26 cellular contexts compared by ENCODE assay signal in the genomic region with DNA sequence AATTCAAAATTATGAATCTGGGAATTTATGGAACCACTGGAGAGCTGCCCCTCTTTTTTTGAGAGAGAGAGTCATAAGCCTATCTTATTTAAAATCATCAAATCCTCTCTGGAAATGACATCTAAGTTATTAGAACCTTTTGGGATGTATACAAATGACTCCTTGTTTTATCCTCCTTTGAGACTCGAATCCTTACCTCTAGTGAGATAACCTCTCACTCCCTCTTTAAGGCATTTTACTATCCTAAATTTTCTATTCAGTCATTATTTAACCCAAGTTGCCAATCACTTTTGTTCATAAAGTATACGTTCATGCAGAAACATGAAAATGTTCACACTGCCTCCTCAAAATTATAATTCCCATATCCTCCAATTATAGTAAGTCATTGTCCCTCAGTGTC.
"Had no signal": no experiment of that assay in that cellular context is flagged by ENCODE, and none has a peak within 500 bp of the region (broad histone marks: within the 10 kb centered on the region; RNA-seq: fewer than 3 reads in every experiment).

No MANE protein-coding gene starts in this region.

- ATAC-seq: stimulated activated effector memory CD8-positive, alpha-beta T cell treated with anti-CD3 and anti-CD28 coated beads, Interleukin-12 subunit alpha, Interleukin-12 subunit beta, amount 100 ng/mL, for 72 hours; stimulated activated memory B cell treated with anti-CD40 and anti-IgM and Interleukin-4, amounts not matched to agents 10 μg/mL and 1 μg/mL and 100 μg/mL, for 72 hours; stimulated activated naive B cell treated with anti-CD40 and anti-IgM and Interleukin-4, amounts not matched to agents 10 μg/mL and 1 μg/mL and 100 μg/mL, for 72 hours; stimulated activated naive CD8-positive, alpha-beta T cell treated with anti-CD3 and anti-CD28 coated beads, Interleukin-15, amount 100 ng/mL, for 72 hours; stimulated activated naive CD8-positive, alpha-beta T cell treated with anti-CD3 and anti-CD28 coated beads, Interleukin-15, Interleukin-2, amounts not matched to agents 100 U/mL and 50 U/mL, for 24 hours; upper lobe of right lung had no signal

- H3K27ac ChIP-seq: stomach, suprapubic skin, testis, thoracic aorta, thyroid gland, tibial artery, tibial nerve, transverse colon, upper lobe of left lung, upper lobe of right lung, uterus, vagina had no signal

- H3K9me3 ChIP-seq: stomach, suprapubic skin, testis, thoracic aorta, thyroid gland, tibial nerve, transverse colon, upper lobe of left lung, upper lobe of right lung, uterus, vagina had no signal

- H3K4me3 ChIP-seq: stomach, suprapubic skin, testis, thoracic aorta, thyroid gland, tibial artery, tibial nerve, transverse colon, upper lobe of left lung, upper lobe of right lung, uterus, vagina had no signal

- DNase-seq: stimulated activated CD4-positive, alpha-beta T cell treated with anti-CD3 and anti-CD28 coated beads, Interleukin-2, amount 100 ng/mL, for 48 hours; stimulated activated CD4-positive, alpha-beta T cell treated with anti-CD3 and anti-CD28 coated beads, Interleukin-4, amount 100 ng/mL, for 1 hour; stimulated activated CD4-positive, alpha-beta T cell treated with anti-CD3 and anti-CD28 coated beads, Interleukin-4, amount 100 ng/mL, for 24 hours; stimulated activated CD4-positive, alpha-beta T cell treated with anti-CD3 and anti-CD28 coated beads, Interleukin-4, amount 100 ng/mL, for 4 hours; stimulated activated CD8-positive, alpha-beta memory T cell treated with anti-CD3 and anti-CD28 coated beads, Interleukin-4, amount 100 ng/mL, for 48 hours; stimulated activated naive B cell treated with anti-CD40 and anti-IgM and Interleukin-4, amounts not matched to agents 10 μg/mL and 1 μg/mL and 100 μg/mL, for 72 hours; stimulated activated naive CD4-positive, alpha-beta T cell; stimulated activated naive CD4-positive, alpha-beta T cell treated with Interleukin-2 at 50 U/mL for 16 hours; stimulated activated naive CD8-positive, alpha-beta T cell treated with anti-CD3 and anti-CD28 coated beads, Interleukin-15, amount 100 ng/mL, for 72 hours; stimulated activated naive CD8-positive, alpha-beta T cell treated with anti-CD3 and anti-CD28 coated beads, Interleukin-15, Interleukin-2, amounts not matched to agents 100 U/mL and 50 U/mL, for 24 hours; stomach; substantia nigra; testis; thyroid gland; tibial artery; transverse colon; trophoblast cell; upper lobe of left lung; upper lobe of right lung; uterus had no signal

- H3K36me3 ChIP-seq: stomach, suprapubic skin, thoracic aorta, thyroid gland, tibial artery, tibial nerve, transverse colon, upper lobe of left lung, upper lobe of right lung, uterus, vagina had no signal

- H3K4me1 ChIP-seq: stomach, suprapubic skin, testis, thyroid gland, transverse colon, upper lobe of left lung, upper lobe of right lung, uterus, vagina had no signal

- H3K27me3 ChIP-seq: stomach, suprapubic skin, testis, thyroid gland, tibial artery, tibial nerve, transverse colon, upper lobe of left lung, upper lobe of right lung, uterus, vagina had no signal
